8 cellular contexts compared by ENCODE assay signal in genomic region chr1:207495816-207496792, GRCh38. TPM values are rescaled to one million over a fixed set of nuclear protein-coding genes. Genes with fewer than 3 reads are reported as not detected.
DNase-seq lines count a peak whose midpoint lies in the region; ATAC-seq and TF ChIP-seq lines count a peak whose summit lies in the region.

TSS of gene CR1 (plus strand) at chr1:207496157. CDS start at chr1:207496268, 111 bp downstream.

- H3K27ac ChIP-seq in CD8-positive, alpha-beta memory T cell (ENCODE audit: low read depth, low read length) = no peak within 1 kb of the TSS
- peak within 1 kb of the TSS in 1 of 12 donors; percentile 86 for H3K27ac ChIP-seq in heart left ventricle

- H3K27ac Mint-ChIP-seq in CD8-positive, alpha-beta memory T cell = peak within 1 kb of the TSS in 4 of 8 donors; percentile 16 to 82 (median 42)

- no peaks in the 10 kb centered on the region for H3K36me3 Mint-ChIP-seq in CD8-positive, alpha-beta memory T cell
- no peaks in the 10 kb centered on the region for H3K36me3 Mint-ChIP-seq in activated T-cell treated with anti-CD3 and anti-CD28 coated beads, Interleukin-2, amount 50 U/mL, for 4 hours (ENCODE audit: insufficient read depth)

- CTCF ChIA-PET in CD8-positive, alpha-beta memory T cell (lab: Charles Lee) = interaction anchor here (1.3 to 1.8 kb wide), 2 partner anchors 42 to 91 kb away, joined by 5 to 6 read pairs; partner anchors contain the start of gene CR2

- DNase-seq in CD8-positive, alpha-beta memory T cell = peak in 3 of 5 donors; percentile 15 to 49 (median 47)
- DNase-seq in MV-4-11 (lab: John Stamatoyannopoulos, UW) (peak; percentile 33), heart left ventricle (peak; percentile 10 to 80 (median 44)), retina (peak; percentile 80), cerebellar cortex (ENCODE audit: low spot score) (no peak)
- peak; percentile 21 for DNase-seq in activated T-cell treated with anti-CD3 and anti-CD28 coated beads, Interleukin-2, amount 50 U/mL, for 4 hours
- no peak for DNase-seq in NK-92 treated with Interleukin-12 subunit alpha and Interleukin-12 subunit beta, amount 100 ng/mL, for 24 hours (lab: John Stamatoyannopoulos, UW)

- peak within 1 kb of the TSS; percentile 16 for H3K4me3 ChIP-seq in CD8-positive, alpha-beta memory T cell (ENCODE audit: low read length)
- peak within 1 kb of the TSS; percentile 7 to 62 (median 40) for H3K4me3 ChIP-seq in heart left ventricle

- H3K36me3 ChIP-seq in CD8-positive, alpha-beta memory T cell (ENCODE audit: insufficient read depth, low read length) = no peaks in the 10 kb centered on the region
- H3K36me3 ChIP-seq in heart left ventricle = no peaks in the 10 kb centered on the region

- H3K4me3 Mint-ChIP-seq in CD8-positive, alpha-beta memory T cell = peak within 1 kb of the TSS; percentile 71 to 84 (median 75)
- peak within 1 kb of the TSS; percentile 77 for H3K4me3 Mint-ChIP-seq in activated T-cell treated with anti-CD3 and anti-CD28 coated beads, Interleukin-2, amount 50 U/mL, for 4 hours

- no peaks in the 10 kb centered on the region for H3K9me3 Mint-ChIP-seq in CD8-positive, alpha-beta memory T cell
- H3K9me3 Mint-ChIP-seq in activated T-cell treated with anti-CD3 and anti-CD28 coated beads, Interleukin-2, amount 50 U/mL, for 4 hours = no peaks in the 10 kb centered on the region

- TF ChIP-seq CTCF in heart left ventricle (IDR thresholded peaks at IDR 0.05) = no peak

- peaks cover 12% of the 10 kb centered on the region for H3K27me3 ChIP-seq in CD8-positive, alpha-beta memory T cell (ENCODE audit: insufficient read depth, low read length, poor library complexity, severe bottlenecking)
- H3K27me3 ChIP-seq in heart left ventricle = peaks cover 17 to 93% (median 42%) of the 10 kb centered on the region in 9 donors

- H3K27me3 Mint-ChIP-seq in CD8-positive, alpha-beta memory T cell = peaks cover 5 to 29% of the 10 kb centered on the region in 2 donors
- peaks cover 22% of the 10 kb centered on the region for H3K27me3 Mint-ChIP-seq in activated T-cell treated with anti-CD3 and anti-CD28 coated beads, Interleukin-2, amount 50 U/mL, for 4 hours (ENCODE audit: low read depth)

- 2 to 8% (median 2%) methylated on average over 26 to 68 of the region's 68 CpGs for WGBS in heart left ventricle, 4 donors

- no peak for TF ChIP-seq POLR2A in heart left ventricle (IDR thresholded peaks at IDR 0.05)

- intact Hi-C loops in heart left ventricle (cut with DNase I) = loop anchor here in 6 of 10 donors (5.0 kb wide), 3 partner anchors 404 to 414 kb away; partner anchors contain the start of gene C4BPB (in 3 of the 6)

- peaks cover 11 to 20% (median 14%) of the 10 kb centered on the region in 3 donors for H3K4me1 Mint-ChIP-seq in CD8-positive, alpha-beta memory T cell
- H3K4me1 Mint-ChIP-seq in activated T-cell treated with anti-CD3 and anti-CD28 coated beads, Interleukin-2, amount 50 U/mL, for 4 hours (ENCODE audit: low read depth) = peaks cover 18% of the 10 kb centered on the region

- ATAC-seq in GM21515 (IDR thresholded peaks at IDR 0.05; ENCODE audit: unreplicated experiment) (peak; percentile 53), heart left ventricle (peak in 3 of 4 donors; percentile 59 to 80 (median 63))
- ATAC-seq in activated T-cell treated with anti-CD3 and anti-CD28 coated beads, Interleukin-2, amount 50 U/mL, for 4 hours = peak; percentile 59 to 60

- POLR2A ChIA-PET in CD8-positive, alpha-beta memory T cell (lab: Charles Lee) = interaction anchor here (0.5 kb wide), 1 partner anchor 413 kb away, joined by 3 read pairs; no protein-coding TSS in a partner anchor

- peaks cover 6% of the 10 kb centered on the region for H3K4me1 ChIP-seq in CD8-positive, alpha-beta memory T cell (ENCODE audit: insufficient read depth, low read length)
- peaks cover 0 to 11% (median 0%) of the 10 kb centered on the region in 12 donors for H3K4me1 ChIP-seq in heart left ventricle

- H3K9me3 ChIP-seq in CD8-positive, alpha-beta memory T cell (ENCODE audit: low read length) = no peaks in the 10 kb centered on the region
- H3K9me3 ChIP-seq in heart left ventricle = no peaks in the 10 kb centered on the region

RNA-seq across cellular contexts. Expression of gene CR1, which starts in this region (rescaled TPM):
- 1 to 10 TPM; 3.7 to 4.2 TPM for total RNA-seq in CD8-positive, alpha-beta memory T cell
- 2.3 TPM for polyA plus RNA-seq in CD8-positive, alpha-beta memory T cell
- total RNA-seq in activated T-cell treated with anti-CD3 and anti-CD28 coated beads, Interleukin-2, amount 50 U/mL, for 4 hours = under 1 TPM in 2 of 3 donors, not detected in 1; 0.05 to 0.11 TPM
- total RNA-seq in heart left ventricle = 10 to 100 TPM in 2 of 9 donors, 1 to 10 TPM in 5, under 1 TPM in 2; 0.69 to 43.0 (median 1.9) TPM
- under 1 TPM; 0.19 to 0.35 TPM for polyA plus RNA-seq in heart left ventricle

Comparison
In these comparisons a context has a peak if more than half of its experiments do, and no peak if none do; other contexts are left out.
1. Peak in DNase-seq and ATAC-seq in activated T-cell treated with anti-CD3 and anti-CD28 coated beads, Interleukin-2, amount 50 U/mL, for 4 hours; RNA of the gene not detected or under 1 TPM.
2. DNase-seq: peak in CD8-positive, alpha-beta memory T cell (3 of 5), MV-4-11 (single experiment), heart left ventricle (5 of 5) and retina (single experiment); none in NK-92 treated with Interleukin-12 subunit alpha and Interleukin-12 subunit beta, amount 100 ng/mL, for 24 hours (single experiment) and cerebellar cortex (single experiment).
3. Peak in every context shown above with its lines, with median percentiles within 50 percentile points of each other: ATAC-seq.